In the genomic region with DNA sequence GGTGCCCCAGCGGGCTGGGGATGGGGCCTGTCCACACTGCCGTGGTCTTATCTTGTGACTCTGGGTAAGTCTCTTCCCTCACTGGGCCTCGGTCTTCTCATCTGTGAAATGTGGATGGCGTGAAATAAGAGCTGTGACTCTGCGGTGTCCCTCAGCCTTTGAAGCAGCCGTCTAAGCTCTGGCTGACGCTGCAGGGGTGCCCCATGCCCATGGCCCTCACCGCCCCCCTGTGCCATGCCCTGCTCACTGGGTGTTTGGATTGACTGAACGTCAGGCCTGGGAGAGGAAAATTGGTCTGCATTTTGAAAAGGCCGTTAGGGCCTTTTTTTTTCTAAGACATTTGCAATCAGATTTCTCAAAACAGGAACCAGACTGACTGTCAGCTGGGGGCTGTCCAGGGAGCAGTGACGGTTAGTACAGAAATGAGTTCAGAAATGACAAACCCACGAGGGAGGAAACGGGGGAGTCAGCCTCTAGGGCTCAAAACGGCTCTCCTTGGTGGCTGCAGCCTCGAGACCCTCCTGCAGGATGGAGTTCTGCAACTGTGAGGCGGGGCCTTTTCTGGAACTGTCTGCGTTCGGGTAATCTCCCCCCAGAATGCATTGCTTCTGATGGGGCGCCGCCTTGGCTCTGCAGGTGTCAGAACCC, we compare ENCODE assay signal across 8 cellular contexts. TPM values are rescaled to one million over a fixed set of nuclear protein-coding genes. Genes with fewer than 3 reads are reported as not detected.
DNase-seq lines count a peak whose midpoint lies in the region; ATAC-seq and TF ChIP-seq lines count a peak whose summit lies in the region.

No MANE protein-coding gene starts in this region.

- H3K4me3 Mint-ChIP-seq in activated T-cell treated with anti-CD3 and anti-CD28 coated beads, Interleukin-2, amount 50 U/mL, for 4 hours: peak overlapping the region; percentile 96
- peak overlapping the region; percentile 95 for H3K4me3 Mint-ChIP-seq in glutamatergic neuron (ENCODE audit: unreplicated experiment)

- H3K27me3 Mint-ChIP-seq in activated T-cell treated with anti-CD3 and anti-CD28 coated beads, Interleukin-2, amount 50 U/mL, for 4 hours (ENCODE audit: low read depth): no peaks in the 10 kb centered on the region
- H3K27me3 Mint-ChIP-seq in glutamatergic neuron (ENCODE audit: unreplicated experiment): peaks cover 13% of the 10 kb centered on the region

- peaks cover 77% of the 10 kb centered on the region for H3K4me1 Mint-ChIP-seq in activated T-cell treated with anti-CD3 and anti-CD28 coated beads, Interleukin-2, amount 50 U/mL, for 4 hours (ENCODE audit: low read depth)
- peaks cover 21% of the 10 kb centered on the region for H3K4me1 Mint-ChIP-seq in glutamatergic neuron (ENCODE audit: low read depth, unreplicated experiment)

- peaks cover 5% of the 10 kb centered on the region for H3K36me3 Mint-ChIP-seq in activated T-cell treated with anti-CD3 and anti-CD28 coated beads, Interleukin-2, amount 50 U/mL, for 4 hours (ENCODE audit: insufficient read depth)
- H3K36me3 Mint-ChIP-seq in glutamatergic neuron (ENCODE audit: unreplicated experiment): no peaks in the 10 kb centered on the region

- no peaks in the 10 kb centered on the region for H3K9me3 Mint-ChIP-seq in activated T-cell treated with anti-CD3 and anti-CD28 coated beads, Interleukin-2, amount 50 U/mL, for 4 hours
- peaks cover 7% of the 10 kb centered on the region for H3K9me3 Mint-ChIP-seq in glutamatergic neuron (ENCODE audit: unreplicated experiment)

- TF ChIP-seq POLR2A in GM19099 (IDR thresholded peaks at IDR 0.05; ENCODE audit: extremely low read depth, insufficient read length, low read depth): peak; percentile 53

- DNase-seq in KG1 (lab: John Stamatoyannopoulos, UW) (peak; percentile 93), glutamatergic neuron (peak; percentile 9), HT-29 (ENCODE audit: low spot score) (no peak), pons (ENCODE audit: low spot score) (no peak)
- DNase-seq in activated T-cell treated with anti-CD3 and anti-CD28 coated beads, Interleukin-2, amount 50 U/mL, for 4 hours: peak; percentile 36
- DNase-seq in stimulated activated CD4-positive, alpha-beta T cell treated with anti-CD3 and anti-CD28 coated beads, Interleukin-15, amount 100 ng/mL, for 48 hours (ENCODE audit: low read depth in 2 of 2): peak; percentile 64 to 69

- no peak for TF ChIP-seq CTCF in glutamatergic neuron (IDR thresholded peaks at IDR 0.05; ENCODE audit: partially characterized antibody, unreplicated experiment)

- peak overlapping the region; percentile 33 for H3K27ac Mint-ChIP-seq in glutamatergic neuron (ENCODE audit: unreplicated experiment)

- peak; percentile 42 to 47 for ATAC-seq in activated T-cell treated with anti-CD3 and anti-CD28 coated beads, Interleukin-2, amount 50 U/mL, for 4 hours
- no peak for ATAC-seq in HG02884 (IDR thresholded peaks at IDR 0.05; ENCODE audit: unreplicated experiment)

RNA-seq across cellular contexts. Expression of gene GRK2, which starts 1.9 kb away (rescaled TPM):
- total RNA-seq in activated T-cell treated with anti-CD3 and anti-CD28 coated beads, Interleukin-2, amount 50 U/mL, for 4 hours: 100 to 1,000 TPM; 152 to 172 (median 171) TPM
- total RNA-seq in glutamatergic neuron (ENCODE audit: unreplicated experiment): 52.2 TPM
- 270 and 294 TPM in 2 replicates for total RNA-seq in HT-29 (2014; rRNA removed; shearing (Covaris generic))

RNA-seq across cellular contexts. Expression of gene ANKRD13D, which starts 20.9 kb away (rescaled TPM):
- 10 to 100 TPM; 67.7 to 75.4 (median 69.8) TPM for total RNA-seq in activated T-cell treated with anti-CD3 and anti-CD28 coated beads, Interleukin-2, amount 50 U/mL, for 4 hours
- 109 TPM for total RNA-seq in glutamatergic neuron (ENCODE audit: unreplicated experiment)
- 100 and 107 TPM in 2 replicates for total RNA-seq in HT-29 (2014; rRNA removed; shearing (Covaris generic))

RNA-seq across cellular contexts. Expression of gene SSH3, which starts 35.2 kb away (rescaled TPM):
- 1 to 10 TPM; 4.8 to 7.2 (median 6.6) TPM for total RNA-seq in activated T-cell treated with anti-CD3 and anti-CD28 coated beads, Interleukin-2, amount 50 U/mL, for 4 hours
- 8.3 TPM for total RNA-seq in glutamatergic neuron (ENCODE audit: unreplicated experiment)
- 180 TPM in 2 replicates for total RNA-seq in HT-29 (2014; rRNA removed; shearing (Covaris generic))

Comparison
In these comparisons a context has a peak if more than half of its experiments do, and no peak if none do; other contexts are left out.
1. DNase-seq: peak in KG1 (single experiment), activated T-cell treated with anti-CD3 and anti-CD28 coated beads, Interleukin-2, amount 50 U/mL, for 4 hours (single experiment), glutamatergic neuron (single experiment) and stimulated activated CD4-positive, alpha-beta T cell treated with anti-CD3 and anti-CD28 coated beads, Interleukin-15, amount 100 ng/mL, for 48 hours (2 of 2); none in HT-29 (single experiment) and pons (single experiment).
2. RNA of gene SSH3, which starts 35.2 kb away (total RNA-seq): 180 TPM in HT-29; 8.3 TPM in glutamatergic neuron (single experiment) and 4.8 to 7.2 TPM in activated T-cell treated with anti-CD3 and anti-CD28 coated beads, Interleukin-2, amount 50 U/mL, for 4 hours; every median in the first group is over 10 times any median in the second.